ENCODE assay signal across 16 cellular contexts in genomic region chr20:35299780-35300179, GRCh38. TPM values are rescaled to one million over a fixed set of nuclear protein-coding genes. Genes with fewer than 3 reads are reported as not detected.
DNase-seq lines count a peak whose midpoint lies in the region; ATAC-seq and TF ChIP-seq lines count a peak whose summit lies in the region.
"Had no signal": no experiment of that assay in that cellular context is flagged by ENCODE, and none has a peak within 500 bp of the region (broad histone marks: within the 10 kb centered on the region; RNA-seq: fewer than 3 reads in every experiment).

No MANE protein-coding gene starts in this region.

- H3K27ac Mint-ChIP-seq in Calu3 (ENCODE audit: unreplicated experiment) (peak overlapping the region; percentile 14), chondrocyte (ENCODE audit: unreplicated experiment) (no peak overlapping the region), neural crest cell (ENCODE audit: unreplicated experiment) (peak overlapping the region; percentile 74)

- intact Hi-C loops in Calu3 (cut with micrococcal nuclease; ENCODE audit: unreplicated experiment), result no loop called here

- H3K4me3 Mint-ChIP-seq in Calu3 (ENCODE audit: low read depth, unreplicated experiment) (no peak overlapping the region), chondrocyte (ENCODE audit: unreplicated experiment) (no peak overlapping the region), neural crest cell (no peak overlapping the region)

- DNase-seq in Calu3 (no peak), MV-4-11 (lab: John Stamatoyannopoulos, UW) (peak; percentile 18), chondrocyte (ENCODE audit: low spot score) (peak; percentile 5), neural crest cell (ENCODE audit: low read depth, low spot score) (no peak), GM13977 (ENCODE audit: low spot score) (no peak)
- DNase-seq: ACHN; C1 segment of cervical spinal cord; NCI-H1105; NCI-H2081; NCI-H510A; NCI-H748 treated with DMSO at 0.1 percent for 48 hours; NK-92 treated with Interleukin-12 subunit alpha and Interleukin-12 subunit beta, amount 100 ng/mL, for 24 hours; Right ventricle myocardium superior had no signal

- ATAC-seq in HG03432 (IDR thresholded peaks at IDR 0.05; ENCODE audit: unreplicated experiment) (no peak), GM18511 (IDR thresholded peaks at IDR 0.05; ENCODE audit: unreplicated experiment) (no peak)
- ATAC-seq: K562 had no signal

- no peak for TF ChIP-seq CTCF in Calu3 (IDR thresholded peaks at IDR 0.05; ENCODE audit: unreplicated experiment)
- TF ChIP-seq CTCF in chondrocyte (IDR thresholded peaks at IDR 0.05), result no peak
- no peak for TF ChIP-seq CTCF in neural crest cell (conservative IDR thresholded peaks at IDR 0.05)
- no peak for TF ChIP-seq CTCF in GM13977 (IDR thresholded peaks at IDR 0.05; ENCODE audit: extremely low read depth, insufficient read depth, missing control alignments)

- in situ Hi-C loops in GM13977 (cut with MboI; ENCODE audit: low pct_unique_long_range_greater_than_20kb, low sequenced_read_pairs, unreplicated experiment), result loop anchor here (10.0 kb wide), 1 partner anchor 145 kb away; no protein-coding TSS in a partner anchor

- CTCF ChIA-PET in Calu3 (lab: Charles Lee), result no interaction called here

- H3K27me3 Mint-ChIP-seq in Calu3 (ENCODE audit: unreplicated experiment) (peaks cover 5% of the 10 kb centered on the region), chondrocyte (ENCODE audit: low read depth) (no peaks in the 10 kb centered on the region), neural crest cell (ENCODE audit: low read depth) (peaks cover 6% of the 10 kb centered on the region)

- H3K36me3 Mint-ChIP-seq in Calu3 (ENCODE audit: insufficient read depth, unreplicated experiment), result peaks cover 16% of the 10 kb centered on the region
- H3K36me3 Mint-ChIP-seq in chondrocyte (ENCODE audit: low read depth), result no peaks in the 10 kb centered on the region
- no peaks in the 10 kb centered on the region for H3K36me3 Mint-ChIP-seq in neural crest cell (ENCODE audit: low read depth)

- H3K9me3 Mint-ChIP-seq in Calu3 (ENCODE audit: low read depth, unreplicated experiment), result no peaks in the 10 kb centered on the region
- no peaks in the 10 kb centered on the region for H3K9me3 Mint-ChIP-seq in chondrocyte (ENCODE audit: low read depth)
- H3K9me3 Mint-ChIP-seq in neural crest cell, result no peaks in the 10 kb centered on the region

- BruUV-seq in Calu3 (replicated peaks; lab: Mats Ljungman, UMichigan), result no TSS peak

- H3K4me1 Mint-ChIP-seq in Calu3 (ENCODE audit: low read depth, unreplicated experiment) (peaks cover 45% of the 10 kb centered on the region), chondrocyte (ENCODE audit: low read depth) (peaks cover 37% of the 10 kb centered on the region), neural crest cell (peaks cover 5% of the 10 kb centered on the region)

RNA-seq across cellular contexts. Expression of gene FAM83C, which starts 7.6 kb away (rescaled TPM):
- total RNA-seq in Calu3 (2022), result 0.12 TPM in 1 of 2 replicates, not detected in the other
- not detected in 3 replicates for total RNA-seq in chondrocyte
- total RNA-seq in neural crest cell, result not detected in 2 replicates
- total RNA-seq: K562, Right ventricle myocardium superior had no signal

RNA-seq across cellular contexts. Expression of gene EIF6, which starts 15.2 kb away (rescaled TPM):
- 271 and 317 TPM in 2 replicates for total RNA-seq in Calu3 (2022)
- total RNA-seq in chondrocyte, result 117 to 125 TPM (median 123 TPM) in 3 replicates
- total RNA-seq in neural crest cell, result 112 and 116 TPM in 2 replicates

RNA-seq across cellular contexts. Expression of gene MMP24OS, which starts 21.9 kb away (rescaled TPM):
- 86.8 and 95.4 TPM in 2 replicates for total RNA-seq in Calu3 (2022)
- total RNA-seq in chondrocyte, result 89.8 to 94.6 TPM (median 91.5 TPM) in 3 replicates
- total RNA-seq in neural crest cell, result 34.0 and 37.8 TPM in 2 replicates

Comparison
In these comparisons a context has a peak if more than half of its experiments do, and no peak if none do; other contexts are left out.
1. DNase-seq: peak in MV-4-11 (single experiment) and chondrocyte (single experiment); none in Calu3 (single experiment), neural crest cell (single experiment) and GM13977 (single experiment).